23 cellular contexts compared by ENCODE assay signal in the genomic region with DNA sequence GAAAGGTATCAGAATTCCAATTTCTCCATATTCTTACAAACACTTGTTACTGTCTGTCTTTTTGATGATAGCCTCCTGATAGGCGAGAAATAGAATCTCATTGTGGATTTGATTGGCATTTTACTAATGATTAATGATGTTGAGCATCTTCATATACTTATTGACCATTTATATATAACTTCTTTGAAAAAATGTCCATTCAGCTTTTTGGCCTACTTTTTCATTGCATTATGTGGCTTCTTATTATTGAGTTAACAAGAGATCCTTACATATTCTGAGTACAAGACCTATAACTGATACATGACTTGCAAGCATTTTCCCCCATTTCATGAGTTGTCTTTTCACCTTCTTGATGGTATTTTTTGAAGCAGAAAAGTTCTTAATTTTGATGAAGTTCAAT.
"Had no signal": no experiment of that assay in that cellular context is flagged by ENCODE, and none has a peak within 500 bp of the region (broad histone marks: within the 10 kb centered on the region; RNA-seq: fewer than 3 reads in every experiment).

No MANE protein-coding gene starts in this region.

- H3K36me3 Mint-ChIP-seq: immature natural killer cell, mesothelial cell of epicardium, naive B cell had no signal

- H3K4me2 ChIP-seq: hepatocyte had no signal

- FAIRE-seq: colon, frontal cortex, keratinocyte had no signal

- H3K27me3 ChIP-seq: dorsolateral prefrontal cortex, esophagus muscularis mucosa, foreskin keratinocyte, gastroesophageal sphincter, heart left ventricle, hepatocyte, left lung had no signal

- H2AFZ ChIP-seq: hepatocyte had no signal

- H3K4me3 Mint-ChIP-seq: immature natural killer cell, mesothelial cell of epicardium, naive B cell had no signal

- H3K27me3 Mint-ChIP-seq: naive B cell had no signal

- H3K4me1 ChIP-seq: foreskin keratinocyte, left lung, lower lobe of right lung had no signal

- H3K36me3 ChIP-seq: esophagus muscularis mucosa, gastroesophageal sphincter, heart left ventricle, left lung, lower lobe of right lung had no signal

- H3K4me3 ChIP-seq: coronary artery, dorsolateral prefrontal cortex, esophagus muscularis mucosa, gastroesophageal sphincter, heart left ventricle, hepatocyte, left lung, lower lobe of right lung, mucosa of descending colon had no signal

- H3K27ac Mint-ChIP-seq: immature natural killer cell, mesothelial cell of epicardium had no signal

- H3K9me3 ChIP-seq: esophagus muscularis mucosa, gastroesophageal sphincter, left lung, lower lobe of right lung, mucosa of descending colon had no signal

- H3K9me3 Mint-ChIP-seq: immature natural killer cell had no signal

- H3K79me2 ChIP-seq: hepatocyte had no signal

- H3K4me1 Mint-ChIP-seq: immature natural killer cell had no signal

- ATAC-seq: foreskin keratinocyte, gastroesophageal sphincter, heart left ventricle, left cardiac atrium, left lung, left ventricle myocardium superior, lower lobe of right lung, mucosa of descending colon had no signal

- H3K27ac ChIP-seq: coronary artery, dorsolateral prefrontal cortex, esophagus muscularis mucosa, foreskin keratinocyte, gastroesophageal sphincter, heart left ventricle, hepatocyte, left lung, lower lobe of right lung had no signal

- DNase-seq: dermis blood vessel endothelial cell; dorsolateral prefrontal cortex; effector CD4-positive, alpha-beta T cell; effector memory CD4-positive, alpha-beta T cell; foreskin keratinocyte; heart left ventricle; hypothalamus; immature natural killer cell; left cardiac atrium; left lung; left ventricle myocardium superior; lower lobe of right lung; mesenchymal stem cell; mucosa of descending colon; naive B cell had no signal
